Comparison of ENCODE assay signal across 17 cellular contexts in genomic region chr12:58172433-58173073, GRCh38.
"Had no signal": no experiment of that assay in that cellular context is flagged by ENCODE, and none has a peak within 500 bp of the region (broad histone marks: within the 10 kb centered on the region; RNA-seq: fewer than 3 reads in every experiment).

No MANE protein-coding gene starts in this region.

- H3K36me3 Mint-ChIP-seq: immature natural killer cell; naive thymus-derived CD4-positive, alpha-beta T cell; type B pancreatic cell had no signal

- H3K4me1 Mint-ChIP-seq: immature natural killer cell; naive thymus-derived CD4-positive, alpha-beta T cell had no signal

- H3K9me3 Mint-ChIP-seq: type B pancreatic cell had no signal

- ATAC-seq: esophagus mucosa; gastrocnemius medialis; left cardiac atrium; naive thymus-derived CD4-positive, alpha-beta T cell; stimulated activated naive CD8-positive, alpha-beta T cell treated with anti-CD3 and anti-CD28 coated beads, Interleukin-15, Interleukin-2, amounts not matched to agents 100 U/mL and 50 U/mL, for 24 hours had no signal

- H3K9me3 ChIP-seq: gastrocnemius medialis, pancreas, prostate gland, uterus had no signal

- H3K27ac ChIP-seq: gastrocnemius medialis, pancreas, uterus had no signal

- H3K4me3 ChIP-seq: gastrocnemius medialis, lung, pancreas, prostate gland, smooth muscle cell, uterus had no signal

- H3K4me2 ChIP-seq: smooth muscle cell had no signal

- H3K27ac Mint-ChIP-seq: immature natural killer cell; naive thymus-derived CD4-positive, alpha-beta T cell; type B pancreatic cell had no signal

- H3K27me3 ChIP-seq: gastrocnemius medialis, pancreas, uterus had no signal

- H3K36me3 ChIP-seq: gastrocnemius medialis, pancreas, prostate gland, uterus had no signal

- H3K4me3 Mint-ChIP-seq: immature natural killer cell; naive thymus-derived CD4-positive, alpha-beta T cell; neural crest cell; type B pancreatic cell had no signal

- H3K4me1 ChIP-seq: prostate gland, uterus had no signal

- DNase-seq: effector memory CD4-positive, alpha-beta T cell; gastrocnemius medialis; immature natural killer cell; left cardiac atrium; left ventricle myocardium superior; naive thymus-derived CD4-positive, alpha-beta T cell; nucleus accumbens; stimulated activated CD4-positive, alpha-beta T cell treated with anti-CD3 and anti-CD28 coated beads, Interleukin-2, amount 100 ng/mL, for 48 hours; stimulated activated naive CD8-positive, alpha-beta T cell treated with anti-CD3 and anti-CD28 coated beads, Interleukin-15, Interleukin-2, amounts not matched to agents 100 U/mL and 50 U/mL, for 24 hours; uterus had no signal
